ENCODE assay signal across 39 cellular contexts in the genomic region with DNA sequence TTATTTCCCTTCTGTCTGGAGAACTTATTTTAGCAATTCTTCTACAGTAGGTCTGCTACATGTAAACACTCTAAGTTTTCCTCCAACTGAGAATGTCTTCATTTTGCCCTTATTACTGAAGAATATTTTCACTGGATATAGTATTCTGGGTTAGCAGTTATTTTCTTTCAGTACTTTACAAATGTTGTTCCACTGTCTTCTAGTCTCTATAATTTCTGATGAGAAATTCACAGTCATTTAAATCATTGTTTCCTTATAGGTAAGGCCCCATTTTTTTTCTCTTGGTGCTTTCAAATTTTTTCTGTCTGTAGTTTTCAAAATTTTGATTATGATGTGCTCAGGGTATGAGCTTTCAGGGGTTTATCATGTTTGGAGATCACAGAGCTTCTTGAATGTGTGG. TPM values are rescaled to one million over a fixed set of nuclear protein-coding genes. Genes with fewer than 3 reads are reported as not detected.
"Had no signal": no experiment of that assay in that cellular context is flagged by ENCODE, and none has a peak within 500 bp of the region (broad histone marks: within the 10 kb centered on the region; RNA-seq: fewer than 3 reads in every experiment).

No MANE protein-coding gene starts in this region.

- DNase-seq: Karpas-422, Kasumi-1, MG63, MM.1S, MV-4-11, NCI-H1048, NCI-H1092, NCI-H1092 treated with DMSO at 0.1 percent for 48 hours, NCI-H1105, NCI-H1105 treated with DMSO at 0.1 percent for 48 hours, NCI-H1417, NCI-H1417 treated with DMSO at 0.1 percent for 48 hours, NCI-H1436, NCI-H1436 treated with DMSO at 0.1 percent for 48 hours, NCI-H146, NCI-H1694, NCI-H1694 treated with DMSO at 0.1 percent for 48 hours, NCI-H187, NCI-H187 treated with DMSO at 0.1 percent for 48 hours, NCI-H1930, NCI-H2029, NCI-H2029 treated with DMSO at 0.1 percent for 48 hours, NCI-H2081, NCI-H2081 treated with DMSO at 0.1 percent for 48 hours, NCI-H2107, NCI-H2171, NCI-H2171 treated with DMSO at 0.1 percent for 48 hours, NCI-H2227 treated with DMSO at 0.1 percent for 48 hours, NCI-H226, NCI-H345, NCI-H446, NCI-H446 treated with DMSO at 0.1 percent for 48 hours, NCI-H510A, NCI-H510A treated with DMSO at 0.1 percent for 48 hours, NCI-H524 had no signal

- H3K4me3 ChIP-seq: MG63 had no signal

- H3K36me3 ChIP-seq: MG63 had no signal

RNA-seq across cellular contexts. Expression of a gene that starts 32.0 kb away (rescaled TPM):
- total RNA-seq: LHCN-M2, M059J, MCF 10A, NCI-H460 had no signal
